ENCODE assay signal across 8 cellular contexts in genomic region chr19:21396893-21397572, GRCh38. TPM values are rescaled to one million over a fixed set of nuclear protein-coding genes. Genes with fewer than 3 reads are reported as not detected.
DNase-seq lines count a peak whose midpoint lies in the region; ATAC-seq and TF ChIP-seq lines count a peak whose summit lies in the region.

TSS of gene ZNF493 (plus strand) at chr19:21397133. CDS start at chr19:21397238, 105 bp downstream.

- intact Hi-C loops in left colon (cut with DNase I, micrococcal nuclease) = no loop called here

- peak within 1 kb of the TSS; percentile 99 for H3K4me3 Mint-ChIP-seq in activated CD4-positive, alpha-beta T cell treated with anti-CD3 and anti-CD28 coated beads, Interleukin-2, amount 10 ng/mL, durations not matched to agents 7 days and 5 days

- no peak for TF ChIP-seq CTCF in coronary artery (IDR thresholded peaks at IDR 0.05)

- DNase-seq in AML-193 (lab: John Stamatoyannopoulos, UW) = peak; percentile 95 to 97
- DNase-seq in NCI-H460 (ENCODE audit: extremely low read depth, low read depth) = peak; percentile 69
- peak; percentile 96 for DNase-seq in activated CD4-positive, alpha-beta T cell treated with anti-CD3 and anti-CD28 coated beads, Interleukin-2, amount 10 ng/mL, durations not matched to agents 7 days and 5 days
- DNase-seq in coronary artery (ENCODE audit: low spot score) = peak; percentile 96
- peak; percentile 93 to 95 for DNase-seq in left colon
- DNase-seq in stimulated activated CD4-positive, alpha-beta T cell treated with anti-CD3 and anti-CD28 coated beads, Interleukin-1b, Interleukin-23, amount 100 ng/mL, for 4 hours (ENCODE audit: low read depth in 2 of 2) = peak; percentile 78 to 82

- peak within 1 kb of the TSS; percentile 97 for H3K27ac Mint-ChIP-seq in activated CD4-positive, alpha-beta T cell treated with anti-CD3 and anti-CD28 coated beads, Interleukin-2, amount 10 ng/mL, durations not matched to agents 7 days and 5 days

- ATAC-seq in GM19043 (IDR thresholded peaks at IDR 0.05; ENCODE audit: low read depth, unreplicated experiment) (peak; percentile 100), HG03354 (IDR thresholded peaks at IDR 0.05; ENCODE audit: poor library complexity, severe bottlenecking, unreplicated experiment) (peak; percentile 100), left colon (peak; percentile 100)

- peak within 1 kb of the TSS; percentile 63 to 92 for H3K27ac ChIP-seq in coronary artery

- peak within 1 kb of the TSS; percentile 94 for H3K4me3 ChIP-seq in coronary artery

- peaks cover 24% of the 10 kb centered on the region for H3K4me1 Mint-ChIP-seq in activated CD4-positive, alpha-beta T cell treated with anti-CD3 and anti-CD28 coated beads, Interleukin-2, amount 10 ng/mL, durations not matched to agents 7 days and 5 days

- CTCF ChIA-PET in activated CD4-positive, alpha-beta T cell treated with anti-CD3 and anti-CD28 coated beads, Interleukin-2, amount 10 ng/mL, durations not matched to agents 7 days and 5 days (lab: Charles Lee) = interaction anchor here (0.7 to 2.6 kb wide), 2 partner anchors 38 to 69 kb away, joined by 5 read pairs; partner anchors contain the start of gene ZNF738

- peaks cover 21% of the 10 kb centered on the region for H3K9me3 Mint-ChIP-seq in activated CD4-positive, alpha-beta T cell treated with anti-CD3 and anti-CD28 coated beads, Interleukin-2, amount 10 ng/mL, durations not matched to agents 7 days and 5 days

- POLR2A ChIA-PET in activated CD4-positive, alpha-beta T cell treated with anti-CD3 and anti-CD28 coated beads, Interleukin-2, amount 10 ng/mL, durations not matched to agents 7 days and 5 days (lab: Charles Lee) = interaction anchor here (0.9 kb wide), 1 partner anchor 68 kb away, joined by 5 read pairs; the partner anchor contains the start of gene ZNF708

- H3K36me3 Mint-ChIP-seq in activated CD4-positive, alpha-beta T cell treated with anti-CD3 and anti-CD28 coated beads, Interleukin-2, amount 10 ng/mL, durations not matched to agents 7 days and 5 days (ENCODE audit: low read depth) = peaks cover 48% of the 10 kb centered on the region

- H3K27me3 Mint-ChIP-seq in activated CD4-positive, alpha-beta T cell treated with anti-CD3 and anti-CD28 coated beads, Interleukin-2, amount 10 ng/mL, durations not matched to agents 7 days and 5 days = no peaks in the 10 kb centered on the region

RNA-seq across cellular contexts. Expression of gene ZNF493, which starts in this region (rescaled TPM):
- total RNA-seq in NCI-H460 (2014; rRNA removed; shearing (Covaris generic)) = 3.3 and 4.1 TPM in 2 replicates
- polyA plus RNA-seq in NCI-H460 (2014; cell fraction: nucleus; rRNA removed) = 3.6 and 6.1 TPM in 2 replicates
- 10 to 100 TPM; 22.7 to 23.3 TPM for total RNA-seq in activated CD4-positive, alpha-beta T cell treated with anti-CD3 and anti-CD28 coated beads, Interleukin-2, amount 10 ng/mL, durations not matched to agents 7 days and 5 days
- 10 to 100 TPM; 16.1 to 20.2 TPM for total RNA-seq in left colon

Comparison
In these comparisons a context has a peak if more than half of its experiments do, and no peak if none do; other contexts are left out.
1. Peak in every context shown above with its lines: DNase-seq, ATAC-seq, H3K4me3 ChIP-seq and H3K27ac ChIP-seq.